8 cellular contexts compared by ENCODE assay signal in genomic region chr5:73519531-73520283, GRCh38.
A peak's percentile ranks its signal among the peaks of the same experiment; 100 is the strongest.
DNase-seq lines count a peak whose midpoint lies in the region; ATAC-seq lines count a peak whose summit lies in the region.

No MANE protein-coding gene starts in this region.

- DNase-seq in AG08396 (ENCODE audit: low spot score) (peak; percentile 83), NCI-H2171 treated with DMSO at 0.1 percent for 48 hours (lab: John Stamatoyannopoulos, UW) (peak; percentile 59), UCSD-AML1 (lab: John Stamatoyannopoulos, UW; ENCODE audit: unreplicated experiment) (peak; percentile 64), brain pericyte (ENCODE audit: low read depth, low spot score) (peak; percentile 38), iris pigment epithelial cell (ENCODE audit: low read depth) (peak; percentile 79)
- DNase-seq in stimulated activated CD4-positive, alpha-beta T cell treated with anti-CD3 and anti-CD28 coated beads, Interleukin-1b, Interleukin-23, amount 100 ng/mL, for 24 hours (ENCODE audit: low read depth in 4 of 4, low spot score in 1 of 4), result peak; percentile 25 to 58 (median 35)

- ATAC-seq in GM18868 (IDR thresholded peaks at IDR 0.05; ENCODE audit: unreplicated experiment) (peak; percentile 96), HG03103 (IDR thresholded peaks at IDR 0.05; ENCODE audit: low read depth, unreplicated experiment) (peak; percentile 95)

Comparison
In these comparisons a context has a peak if more than half of its experiments do, and no peak if none do; other contexts are left out.
1. Peak in every context shown above with its lines: DNase-seq and ATAC-seq.